Comparison of ENCODE assay signal across 32 cellular contexts in genomic region chr2:63465633-63466032, GRCh38.
DNase-seq lines count a peak whose midpoint lies in the region; ATAC-seq and TF ChIP-seq lines count a peak whose summit lies in the region.
"Had no signal": no experiment of that assay in that cellular context is flagged by ENCODE, and none has a peak within 500 bp of the region (broad histone marks: within the 10 kb centered on the region; RNA-seq: fewer than 3 reads in every experiment).

No MANE protein-coding gene starts in this region.

- H3K36me3 ChIP-seq in mesendoderm (ENCODE audit: control insufficient read depth, insufficient read depth, low read length) (no peaks in the 10 kb centered on the region), esophagus squamous epithelium (peaks cover 0 to 21% (median 0%) of the 10 kb centered on the region in 3 donors)
- H3K36me3 ChIP-seq: pancreas had no signal

- H3K9ac ChIP-seq in mesendoderm (ENCODE audit: low read length) = no peak overlapping the region

- H3K27me3 ChIP-seq in mesendoderm (ENCODE audit: insufficient read depth, low read length, poor library complexity) (no peaks in the 10 kb centered on the region), esophagus squamous epithelium (no peaks in the 10 kb centered on the region)
- H3K27me3 ChIP-seq: gastroesophageal sphincter, pancreas had no signal

- H2BK120ac ChIP-seq in mesendoderm (ENCODE audit: low read depth, low read length) = no peak overlapping the region

- no peaks in the 10 kb centered on the region for H3K79me1 ChIP-seq in mesendoderm (ENCODE audit: low read length)

- H2AK5ac ChIP-seq in mesendoderm (ENCODE audit: low read length) = no peak overlapping the region

- no peak for TF ChIP-seq CTCF in fibroblast of villous mesenchyme (IDR thresholded peaks at IDR 0.05; ENCODE audit: insufficient read depth, low read depth, low read length)
- TF ChIP-seq CTCF in esophagus squamous epithelium (IDR thresholded peaks at IDR 0.05) = no peak

- H3K4me3 ChIP-seq in fibroblast of villous mesenchyme (ENCODE audit: low read depth, low read length) = no peak overlapping the region
- H3K4me3 ChIP-seq in mesendoderm (ENCODE audit: low read length) = no peak overlapping the region
- H3K4me3 ChIP-seq in esophagus squamous epithelium = no peak overlapping the region
- H3K4me3 ChIP-seq: coronary artery, gastroesophageal sphincter, pancreas, thoracic aorta had no signal

- H3K56ac ChIP-seq in mesendoderm (ENCODE audit: low read length) = no peak overlapping the region

- no peak overlapping the region for H3K18ac ChIP-seq in mesendoderm (ENCODE audit: low read length)

- no peak for ATAC-seq in sciatic nerve
- ATAC-seq: gastroesophageal sphincter, left colon, pancreas, PC-3 had no signal

- H4K5ac ChIP-seq in mesendoderm (ENCODE audit: low read length) = no peak overlapping the region

- no peak overlapping the region for H3K27ac ChIP-seq in mesendoderm (ENCODE audit: low read depth, low read length)
- no peak overlapping the region for H3K27ac ChIP-seq in esophagus squamous epithelium
- H3K27ac ChIP-seq: coronary artery, epithelial cell of prostate, gastroesophageal sphincter, HL-60, pancreas, thoracic aorta had no signal

- H2BK5ac ChIP-seq in mesendoderm (ENCODE audit: low read length) = no peak overlapping the region

- no CpG with 5 or more reads among the region's 1 CpG for WGBS in mesendoderm (ENCODE audit: extremely low coverage, insufficient coverage, low lambda C conversion rate)
- WGBS in esophagus squamous epithelium, 2 donors = 82 to 100% methylated on average over 1 of the region's 1 CpG

- H2BK15ac ChIP-seq in mesendoderm (replicated peaks; ENCODE audit: low read depth) = no peak overlapping the region

- peaks cover 0 to 8% (median 4%) of the 10 kb centered on the region in 3 donors for H3K9me3 ChIP-seq in esophagus squamous epithelium
- H3K9me3 ChIP-seq: pancreas, thoracic aorta had no signal

- no peak for TF ChIP-seq POLR2A in esophagus squamous epithelium (IDR thresholded peaks at IDR 0.05)

- H3K79me2 ChIP-seq in mesendoderm (ENCODE audit: control insufficient read depth, insufficient read depth, low read length) = no peaks in the 10 kb centered on the region

- intact Hi-C loops in esophagus squamous epithelium (cut with DNase I) = no loop called here
- intact Hi-C loops in sciatic nerve (cut with DNase I) = no loop called here

- no peak overlapping the region for H3K4ac ChIP-seq in mesendoderm (ENCODE audit: low read depth, low read length)

- no peak overlapping the region for H4K8ac ChIP-seq in mesendoderm (ENCODE audit: low read depth, low read length)

- H3K4me1 ChIP-seq in mesendoderm (ENCODE audit: control insufficient read depth, low read depth, low read length) (no peaks in the 10 kb centered on the region), esophagus squamous epithelium (no peaks in the 10 kb centered on the region)
- H3K4me1 ChIP-seq: gastroesophageal sphincter, pancreas had no signal

- no peak overlapping the region for H3K4me2 ChIP-seq in mesendoderm (ENCODE audit: low read length)

- DNase-seq in EL (peak; percentile 15), astrocyte of the hippocampus (ENCODE audit: low read depth, low spot score) (peak; percentile 38), fibroblast of villous mesenchyme (ENCODE audit: low read depth) (peak; percentile 8), renal cortical epithelial cell (ENCODE audit: low read depth) (peak; percentile 3), mesendoderm (no peak), esophagus squamous epithelium (lab: John Stamatoyannopoulos, UW) (no peak), sciatic nerve (ENCODE audit: low spot score) (no peak)
- DNase-seq: activated CD4-positive, alpha-beta memory T cell treated with anti-CD3 and anti-CD28 coated beads for 36 hours; activated CD4-positive, CD25-positive, alpha-beta regulatory T cell treated with anti-CD3 and anti-CD28 coated beads, Interleukin-2, amount 50 U/mL, for 72 hours; activated CD8-positive, alpha-beta memory T cell treated with anti-CD3 and anti-CD28 coated beads, Interleukin-2, amount 50 U/mL, for 4 hours; activated naive CD4-positive, alpha-beta T cell treated with anti-CD3 and anti-CD28 coated beads, Interleukin-2, amount 10 ng/mL, durations not matched to agents 7 days and 5 days; amygdala; C1 segment of cervical spinal cord; DMS153; effector memory CD4-positive, alpha-beta T cell; hypothalamus; KG1; left colon; mammary epithelial cell; NCI-H1105; NCI-H187 treated with DMSO at 0.1 percent for 48 hours; NCI-H524; nephron progenitor cell; pancreas; PC-3; retina; stimulated activated CD4-positive, alpha-beta T cell treated with anti-CD3 and anti-CD28 coated beads, Interleukin-1b, Interleukin-23, amount 100 ng/mL, for 48 hours had no signal

- no peak overlapping the region for H3K23ac ChIP-seq in mesendoderm (ENCODE audit: low read length)

Comparison
In these comparisons a context has a peak if more than half of its experiments do, and no peak if none do; other contexts are left out.
1. DNase-seq: peak in EL (single experiment), astrocyte of the hippocampus (single experiment), fibroblast of villous mesenchyme (single experiment) and renal cortical epithelial cell (single experiment); none in mesendoderm (single experiment), esophagus squamous epithelium (single experiment) and sciatic nerve (single experiment).